In the genomic region with DNA sequence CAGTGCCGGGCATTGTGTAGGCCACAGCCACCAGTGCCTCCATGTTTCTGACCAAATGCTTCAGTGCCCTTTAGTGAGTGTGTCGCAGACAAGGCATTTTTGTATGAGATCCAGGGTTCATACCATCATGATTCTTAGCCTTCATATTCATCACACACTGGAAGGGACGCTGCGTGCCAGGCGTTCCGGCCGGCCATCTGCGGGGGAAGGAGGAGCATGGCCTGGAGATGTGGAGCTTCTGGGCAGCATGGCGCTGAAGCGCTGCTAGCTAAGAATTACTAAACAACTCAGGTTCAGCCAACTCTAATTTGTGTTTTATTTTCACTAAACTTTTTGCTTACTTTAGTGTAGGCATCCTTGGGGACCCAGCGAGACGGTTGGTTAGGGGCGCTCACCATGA, we compare ENCODE assay signal across 26 cellular contexts.
DNase-seq lines count a peak whose midpoint lies in the region; ATAC-seq and TF ChIP-seq lines count a peak whose summit lies in the region.
"Had no signal": no experiment of that assay in that cellular context is flagged by ENCODE, and none has a peak within 500 bp of the region (broad histone marks: within the 10 kb centered on the region; RNA-seq: fewer than 3 reads in every experiment).

No MANE protein-coding gene starts in this region.

- no peak for ATAC-seq in GM21717 (IDR thresholded peaks at IDR 0.05; ENCODE audit: unreplicated experiment)
- ATAC-seq: A549; CD8-positive, alpha-beta T cell had no signal

- H3K4me1 ChIP-seq in esophagus muscularis mucosa: no peaks in the 10 kb centered on the region
- H3K4me1 ChIP-seq: A549, BE2C, Caco-2 had no signal

- no peak for TF ChIP-seq POLR2A in esophagus muscularis mucosa (IDR thresholded peaks at IDR 0.05; ENCODE audit: low read depth)

- no peak for TF ChIP-seq EP300 in esophagus muscularis mucosa (IDR thresholded peaks at IDR 0.05)

- H3K27me3 ChIP-seq in esophagus muscularis mucosa: no peaks in the 10 kb centered on the region

- H3K4me3 ChIP-seq in esophagus muscularis mucosa: no peak overlapping the region
- H3K4me3 ChIP-seq: A549; BLaER1; BLaER1 treated with 17β-estradiol and CSF1 and Interleukin-3, amounts not matched to agents 10 nM and 100 nM had no signal

- H3K27ac ChIP-seq in esophagus muscularis mucosa (replicated peaks in 1 of 4): no peak overlapping the region
- H3K27ac ChIP-seq: 22Rv1; A549; BLaER1; BLaER1 treated with 17β-estradiol and CSF1 and Interleukin-3, amounts not matched to agents 10 nM and 100 nM; C4-2B had no signal

- no peaks in the 10 kb centered on the region for H3K9me3 ChIP-seq in esophagus muscularis mucosa
- H3K9me3 ChIP-seq: A549, BE2C, BLaER1, Caco-2 had no signal

- no peak for TF ChIP-seq CTCF in esophagus muscularis mucosa (IDR thresholded peaks at IDR 0.05)

- 98% methylated on average over 10 of the region's 13 CpGs for WGBS in esophagus muscularis mucosa

- intact Hi-C loops in esophagus muscularis mucosa (cut with DNase I): loop anchor here (10.0 kb wide), 1 partner anchor 500 kb away; no protein-coding TSS in a partner anchor

- peak; percentile 45 for DNase-seq in esophagus muscularis mucosa (ENCODE audit: extremely low spot score)
- DNase-seq: 8988T; ACHN; AML-193; BE2C; Caco-2; Calu3; CD4-positive, alpha-beta memory T cell; CD4-positive, alpha-beta T cell; CD4-positive, CD25-positive, alpha-beta regulatory T cell; CD8-positive, alpha-beta memory T cell; CD8-positive, alpha-beta T cell; COR-L47; DMS 273 treated with DMSO at 0.1 percent for 48 hours; DMS153; DMS53; DMS79; DMS79 treated with DMSO at 0.1 percent for 48 hours; DND-41; EL had no signal

- H3K36me3 ChIP-seq in esophagus muscularis mucosa: no peaks in the 10 kb centered on the region
- H3K36me3 ChIP-seq: BE2C; BLaER1; BLaER1 treated with 17β-estradiol and CSF1 and Interleukin-3, amounts not matched to agents 10 nM and 100 nM had no signal
